In the genomic region with DNA sequence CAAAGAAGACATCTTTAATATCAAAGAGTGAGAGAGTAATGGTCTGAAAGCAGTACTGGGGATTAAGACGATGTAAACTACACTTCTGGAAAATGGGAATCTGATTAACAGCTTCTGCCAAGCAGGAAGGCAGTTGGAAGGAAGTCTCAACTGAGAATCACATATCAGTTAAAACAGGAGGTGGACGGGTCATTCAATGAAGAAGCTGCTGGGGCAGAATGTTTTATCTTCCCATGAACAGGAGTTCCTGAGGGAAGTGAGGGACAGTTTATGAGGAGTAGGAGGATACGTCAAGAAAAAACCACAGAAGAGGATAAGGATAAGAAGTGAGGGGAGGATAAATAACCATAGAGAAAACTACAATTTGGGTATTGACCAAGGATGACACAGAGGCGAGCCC, we compare ENCODE assay signal across 1 cellular context.
TF ChIP-seq lines count a peak whose summit lies in the region.

No MANE protein-coding gene starts in this region.

TF ChIP-seq in K562, 482 proteins besides CTCF, POLR2A, EP300 and RAD21 (continued from another document and continues in another):
- TF ChIP-seq, protein P1, sequence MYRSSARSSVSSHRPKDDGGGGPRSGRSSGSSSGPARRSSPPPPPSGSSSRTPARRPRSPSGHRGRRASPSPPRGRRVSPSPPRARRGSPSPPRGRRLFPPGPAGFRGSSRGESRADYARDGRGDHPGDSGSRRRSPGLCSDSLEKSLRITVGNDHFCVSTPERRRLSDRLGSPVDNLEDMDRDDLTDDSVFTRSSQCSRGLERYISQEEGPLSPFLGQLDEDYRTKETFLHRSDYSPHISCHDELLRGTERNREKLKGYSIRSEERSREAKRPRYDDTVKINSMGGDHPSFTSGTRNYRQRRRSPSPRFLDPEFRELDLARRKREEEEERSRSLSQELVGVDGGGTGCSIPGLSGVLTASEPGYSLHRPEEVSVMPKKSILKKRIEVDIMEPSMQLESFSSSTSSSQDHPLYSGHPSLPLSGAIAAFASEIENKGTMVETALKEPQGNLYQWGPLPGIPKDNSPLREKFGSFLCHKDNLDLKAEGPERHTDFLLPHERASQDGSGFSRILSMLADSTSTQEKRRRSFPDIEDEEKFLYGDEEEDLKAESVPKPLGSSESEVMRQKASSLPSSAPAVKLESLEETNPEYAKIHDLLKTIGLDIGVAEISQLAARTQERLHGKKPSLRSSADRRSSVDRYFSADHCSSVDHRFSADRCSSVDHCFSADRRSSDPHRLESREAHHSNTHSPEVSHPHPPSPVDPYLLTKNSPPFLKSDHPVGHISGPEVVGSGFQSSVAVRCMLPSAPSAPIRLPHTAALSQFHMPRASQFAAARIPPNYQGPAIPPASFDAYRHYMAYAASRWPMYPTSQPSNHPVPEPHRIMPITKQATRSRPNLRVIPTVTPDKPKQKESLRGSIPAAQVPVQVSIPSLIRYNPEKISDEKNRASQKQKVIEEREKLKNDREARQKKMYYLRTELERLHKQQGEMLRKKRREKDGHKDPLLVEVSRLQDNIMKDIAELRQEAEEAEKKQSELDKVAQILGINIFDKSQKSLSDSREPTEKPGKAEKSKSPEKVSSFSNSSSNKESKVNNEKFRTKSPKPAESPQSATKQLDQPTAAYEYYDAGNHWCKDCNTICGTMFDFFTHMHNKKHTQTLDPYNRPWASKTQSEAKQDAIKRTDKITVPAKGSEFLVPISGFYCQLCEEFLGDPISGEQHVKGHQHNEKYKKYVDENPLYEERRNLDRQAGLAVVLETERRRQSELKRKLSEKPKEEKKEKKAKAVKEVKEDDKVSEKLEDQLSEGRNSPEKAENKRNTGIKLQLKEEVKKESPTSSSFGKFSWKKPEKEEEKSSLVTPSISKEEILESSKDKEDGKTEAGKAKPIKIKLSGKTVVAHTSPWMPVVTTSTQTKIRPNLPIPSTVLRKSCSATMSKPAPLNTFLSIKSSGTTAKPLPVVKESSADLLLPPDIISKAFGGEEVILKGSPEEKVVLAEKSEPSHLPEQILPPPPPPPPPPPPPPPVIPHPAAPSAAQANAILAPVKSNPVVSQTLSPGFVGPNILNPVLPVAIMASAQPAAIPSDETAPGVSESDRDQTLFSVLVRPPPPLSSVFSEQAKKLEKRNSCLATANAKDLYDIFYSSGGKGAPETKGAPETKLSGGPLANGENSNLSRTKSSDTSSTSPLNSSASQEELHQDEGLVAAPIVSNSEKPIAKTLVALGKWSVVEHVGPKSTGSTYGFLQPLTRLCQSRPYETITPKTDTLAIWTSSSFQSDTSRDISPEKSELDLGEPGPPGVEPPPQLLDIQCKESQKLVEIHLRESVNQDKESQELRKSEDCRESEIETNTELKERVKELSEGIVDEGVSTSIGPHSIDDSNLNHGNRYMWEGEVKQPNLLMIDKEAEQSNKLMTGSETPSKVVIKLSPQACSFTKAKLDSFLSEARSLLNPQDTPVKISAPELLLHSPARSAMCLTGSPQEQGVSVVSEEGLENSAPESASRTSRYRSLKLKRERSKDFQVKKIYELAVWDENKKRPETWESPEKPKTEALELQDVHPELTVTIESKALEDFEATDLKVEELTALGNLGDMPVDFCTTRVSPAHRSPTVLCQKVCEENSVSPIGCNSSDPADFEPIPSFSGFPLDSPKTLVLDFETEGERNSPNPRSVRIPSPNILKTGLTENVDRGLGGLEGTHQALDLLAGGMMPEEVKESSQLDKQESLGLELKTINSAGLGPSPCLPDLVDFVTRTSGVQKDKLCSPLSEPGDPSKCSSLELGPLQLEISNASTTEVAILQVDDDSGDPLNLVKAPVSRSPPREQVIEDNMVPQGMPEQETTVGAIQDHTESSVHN (IDR thresholded peaks at IDR 0.05; ENCODE audit: borderline replicate concordance in 1 of 2, low read depth in 1 of 2), result no peak
- TF ChIP-seq RFX1 (IDR thresholded peaks at IDR 0.05), result no peak
- peak; percentile 75 for TF ChIP-seq SMAD1 (IDR thresholded peaks at IDR 0.05; ENCODE audit: low read depth, low read length, partially characterized antibody)
- peak in 1 of 2 experiments; percentile 88; a peak in 2 of 4 replicates for TF ChIP-seq HDAC1 (IDR thresholded peaks at IDR 0.05)
- TF ChIP-seq POLR2B (IDR thresholded peaks at IDR 0.05; ENCODE audit: low read depth, partially characterized antibody), result no peak
- TF ChIP-seq U2AF2 (optimal IDR thresholded peaks at IDR 0.05; ENCODE audit: low read depth, low read length), result no peak
- TF ChIP-seq, protein P2, sequence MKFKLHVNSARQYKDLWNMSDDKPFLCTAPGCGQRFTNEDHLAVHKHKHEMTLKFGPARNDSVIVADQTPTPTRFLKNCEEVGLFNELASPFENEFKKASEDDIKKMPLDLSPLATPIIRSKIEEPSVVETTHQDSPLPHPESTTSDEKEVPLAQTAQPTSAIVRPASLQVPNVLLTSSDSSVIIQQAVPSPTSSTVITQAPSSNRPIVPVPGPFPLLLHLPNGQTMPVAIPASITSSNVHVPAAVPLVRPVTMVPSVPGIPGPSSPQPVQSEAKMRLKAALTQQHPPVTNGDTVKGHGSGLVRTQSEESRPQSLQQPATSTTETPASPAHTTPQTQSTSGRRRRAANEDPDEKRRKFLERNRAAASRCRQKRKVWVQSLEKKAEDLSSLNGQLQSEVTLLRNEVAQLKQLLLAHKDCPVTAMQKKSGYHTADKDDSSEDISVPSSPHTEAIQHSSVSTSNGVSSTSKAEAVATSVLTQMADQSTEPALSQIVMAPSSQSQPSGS (CRISPR knock-in tag; IDR thresholded peaks at IDR 0.05), result no peak
- no peak for TF ChIP-seq RBFOX2 (IDR thresholded peaks at IDR 0.05; ENCODE audit: low read depth, low read length)
- TF ChIP-seq, protein P3, sequence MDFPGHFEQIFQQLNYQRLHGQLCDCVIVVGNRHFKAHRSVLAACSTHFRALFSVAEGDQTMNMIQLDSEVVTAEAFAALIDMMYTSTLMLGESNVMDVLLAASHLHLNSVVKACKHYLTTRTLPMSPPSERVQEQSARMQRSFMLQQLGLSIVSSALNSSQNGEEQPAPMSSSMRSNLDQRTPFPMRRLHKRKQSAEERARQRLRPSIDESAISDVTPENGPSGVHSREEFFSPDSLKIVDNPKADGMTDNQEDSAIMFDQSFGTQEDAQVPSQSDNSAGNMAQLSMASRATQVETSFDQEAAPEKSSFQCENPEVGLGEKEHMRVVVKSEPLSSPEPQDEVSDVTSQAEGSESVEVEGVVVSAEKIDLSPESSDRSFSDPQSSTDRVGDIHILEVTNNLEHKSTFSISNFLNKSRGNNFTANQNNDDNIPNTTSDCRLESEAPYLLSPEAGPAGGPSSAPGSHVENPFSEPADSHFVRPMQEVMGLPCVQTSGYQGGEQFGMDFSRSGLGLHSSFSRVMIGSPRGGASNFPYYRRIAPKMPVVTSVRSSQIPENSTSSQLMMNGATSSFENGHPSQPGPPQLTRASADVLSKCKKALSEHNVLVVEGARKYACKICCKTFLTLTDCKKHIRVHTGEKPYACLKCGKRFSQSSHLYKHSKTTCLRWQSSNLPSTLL (IDR thresholded peaks at IDR 0.05), result no peak
- no peak for TF ChIP-seq HDAC6 (IDR thresholded peaks at IDR 0.05; ENCODE audit: low read depth, low read length)
- no peak for TF ChIP-seq FOS (IDR thresholded peaks at IDR 0.05; ENCODE audit: extremely low read depth, insufficient read length)
- peak; percentile 63; the same call in 1 of the 2 replicates for TF ChIP-seq EHMT2 (IDR thresholded peaks at IDR 0.05)
- peak in 1 of 2 experiments; percentile 77; a peak in 3 of 4 replicates for TF ChIP-seq ETV6 (IDR thresholded peaks at IDR 0.05; ENCODE audit: borderline replicate concordance in 1 of 2, low read depth in 2 of 2, low read length in 1 of 2)
- TF ChIP-seq ETV6 (CRISPR knock-in tag; IDR thresholded peaks at IDR 0.05; ENCODE audit: borderline replicate concordance), result no peak
- peak; percentile 52 for TF ChIP-seq DACH1 (IDR thresholded peaks at IDR 0.05; ENCODE audit: partially characterized antibody)
- no peak for TF ChIP-seq SAP30 (IDR thresholded peaks at IDR 0.05; ENCODE audit: borderline replicate concordance, insufficient read depth, low read depth, low read length, poor library complexity, severe bottlenecking)
- TF ChIP-seq STAT5A (IDR thresholded peaks at IDR 0.05; ENCODE audit: borderline replicate concordance, low read length), result peak; percentile 78
- TF ChIP-seq ZNF384 (IDR thresholded peaks at IDR 0.05; ENCODE audit: low read depth, low read length), result no peak
- no peak for TF ChIP-seq TCF7 (IDR thresholded peaks at IDR 0.05; ENCODE audit: borderline replicate concordance)
- TF ChIP-seq NR2F6 (CRISPR knock-in tag; IDR thresholded peaks at IDR 0.05), result no peak
- peak; percentile 94 for TF ChIP-seq NCOA1 (IDR thresholded peaks at IDR 0.05; ENCODE audit: low read depth)
- no peak for TF ChIP-seq ZBTB1 (CRISPR knock-in tag; IDR thresholded peaks at IDR 0.05; ENCODE audit: borderline replicate concordance, low read depth)
- no peak for TF ChIP-seq RBM22 (IDR thresholded peaks at IDR 0.05; ENCODE audit: low read depth, low read length, poor library complexity, severe bottlenecking)
- peak in 1 of 2 experiments; percentile 42; a peak in 1 of 4 replicates for TF ChIP-seq FOXA3 (CRISPR knock-in tag; conservative IDR thresholded peaks at IDR 0.05 in 1 of 2, IDR thresholded peaks at IDR 0.05 in 1 of 2)
- no peak for TF ChIP-seq KLF6 (CRISPR knock-in tag; IDR thresholded peaks at IDR 0.05; ENCODE audit: borderline replicate concordance)
- no peak for TF ChIP-seq EZH2 (IDR thresholded peaks at IDR 0.05; ENCODE audit: borderline replicate concordance, low read depth, low read length)
- TF ChIP-seq HLTF (IDR thresholded peaks at IDR 0.05), result peak; percentile 61; the same call in 1 of the 2 replicates
- TF ChIP-seq POU5F1 (IDR thresholded peaks at IDR 0.05; ENCODE audit: borderline replicate concordance, low read depth, low read length, partially characterized antibody), result no peak
- TF ChIP-seq, protein P4, sequence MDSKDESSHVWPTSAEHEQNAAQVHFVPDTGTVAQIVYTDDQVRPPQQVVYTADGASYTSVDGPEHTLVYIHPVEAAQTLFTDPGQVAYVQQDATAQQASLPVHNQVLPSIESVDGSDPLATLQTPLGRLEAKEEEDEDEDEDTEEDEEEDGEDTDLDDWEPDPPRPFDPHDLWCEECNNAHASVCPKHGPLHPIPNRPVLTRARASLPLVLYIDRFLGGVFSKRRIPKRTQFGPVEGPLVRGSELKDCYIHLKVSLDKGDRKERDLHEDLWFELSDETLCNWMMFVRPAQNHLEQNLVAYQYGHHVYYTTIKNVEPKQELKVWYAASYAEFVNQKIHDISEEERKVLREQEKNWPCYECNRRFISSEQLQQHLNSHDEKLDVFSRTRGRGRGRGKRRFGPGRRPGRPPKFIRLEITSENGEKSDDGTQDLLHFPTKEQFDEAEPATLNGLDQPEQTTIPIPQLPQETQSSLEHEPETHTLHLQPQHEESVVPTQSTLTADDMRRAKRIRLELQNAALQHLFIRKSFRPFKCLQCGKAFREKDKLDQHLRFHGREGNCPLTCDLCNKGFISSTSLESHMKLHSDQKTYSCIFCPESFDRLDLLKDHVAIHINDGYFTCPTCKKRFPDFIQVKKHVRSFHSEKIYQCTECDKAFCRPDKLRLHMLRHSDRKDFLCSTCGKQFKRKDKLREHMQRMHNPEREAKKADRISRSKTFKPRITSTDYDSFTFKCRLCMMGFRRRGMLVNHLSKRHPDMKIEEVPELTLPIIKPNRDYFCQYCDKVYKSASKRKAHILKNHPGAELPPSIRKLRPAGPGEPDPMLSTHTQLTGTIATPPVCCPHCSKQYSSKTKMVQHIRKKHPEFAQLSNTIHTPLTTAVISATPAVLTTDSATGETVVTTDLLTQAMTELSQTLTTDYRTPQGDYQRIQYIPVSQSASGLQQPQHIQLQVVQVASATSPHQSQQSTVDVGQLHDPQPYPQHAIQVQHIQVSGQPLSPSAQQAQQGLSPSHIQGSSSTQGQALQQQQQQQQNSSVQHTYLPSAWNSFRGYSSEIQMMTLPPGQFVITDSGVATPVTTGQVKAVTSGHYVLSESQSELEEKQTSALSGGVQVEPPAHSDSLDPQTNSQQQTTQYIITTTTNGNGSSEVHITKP (IDR thresholded peaks at IDR 0.05; ENCODE audit: partially characterized antibody), result no peak
- peak; percentile 52; the same call in 1 of the 2 replicates for TF ChIP-seq JUN (IDR thresholded peaks at IDR 0.05; ENCODE audit: borderline replicate concordance, low read depth, low read length)
- no peak for TF ChIP-seq JUN (CRISPR knock-in tag; IDR thresholded peaks at IDR 0.05; ENCODE audit: borderline replicate concordance)
- no peak for TF ChIP-seq ZNF830 (CRISPR knock-in tag; IDR thresholded peaks at IDR 0.05)
- 0 out of 2 replicates have a peak, but pooled peaks have one; percentile 29 for TF ChIP-seq GATAD2B (IDR thresholded peaks at IDR 0.05; ENCODE audit: borderline replicate concordance)
- peak; percentile 37; the same call in 1 of the 2 replicates for TF ChIP-seq HMBOX1 (IDR thresholded peaks at IDR 0.05)
- no peak for TF ChIP-seq BRCA1 (IDR thresholded peaks at IDR 0.05)
- TF ChIP-seq BRCA1 (CRISPR knock-in tag; IDR thresholded peaks at IDR 0.05), result no peak
- TF ChIP-seq DDX20 (tag; IDR thresholded peaks at IDR 0.05; ENCODE audit: low read depth), result no peak
- TF ChIP-seq, protein P5, sequence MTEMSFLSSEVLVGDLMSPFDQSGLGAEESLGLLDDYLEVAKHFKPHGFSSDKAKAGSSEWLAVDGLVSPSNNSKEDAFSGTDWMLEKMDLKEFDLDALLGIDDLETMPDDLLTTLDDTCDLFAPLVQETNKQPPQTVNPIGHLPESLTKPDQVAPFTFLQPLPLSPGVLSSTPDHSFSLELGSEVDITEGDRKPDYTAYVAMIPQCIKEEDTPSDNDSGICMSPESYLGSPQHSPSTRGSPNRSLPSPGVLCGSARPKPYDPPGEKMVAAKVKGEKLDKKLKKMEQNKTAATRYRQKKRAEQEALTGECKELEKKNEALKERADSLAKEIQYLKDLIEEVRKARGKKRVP (CRISPR knock-in tag; IDR thresholded peaks at IDR 0.05), result no peak
- TF ChIP-seq ESRRB (CRISPR knock-in tag; IDR thresholded peaks at IDR 0.05; ENCODE audit: borderline replicate concordance), result no peak
- TF ChIP-seq ZNF717 (CRISPR knock-in tag; IDR thresholded peaks at IDR 0.05), result no peak
- no peak for TF ChIP-seq ZNF449 (CRISPR knock-in tag; IDR thresholded peaks at IDR 0.05)
- TF ChIP-seq RBM34 (IDR thresholded peaks at IDR 0.05; ENCODE audit: borderline replicate concordance, insufficient read depth, low read length), result no peak
